Comparison of ENCODE assay signal across 13 cellular contexts in the genomic region with DNA sequence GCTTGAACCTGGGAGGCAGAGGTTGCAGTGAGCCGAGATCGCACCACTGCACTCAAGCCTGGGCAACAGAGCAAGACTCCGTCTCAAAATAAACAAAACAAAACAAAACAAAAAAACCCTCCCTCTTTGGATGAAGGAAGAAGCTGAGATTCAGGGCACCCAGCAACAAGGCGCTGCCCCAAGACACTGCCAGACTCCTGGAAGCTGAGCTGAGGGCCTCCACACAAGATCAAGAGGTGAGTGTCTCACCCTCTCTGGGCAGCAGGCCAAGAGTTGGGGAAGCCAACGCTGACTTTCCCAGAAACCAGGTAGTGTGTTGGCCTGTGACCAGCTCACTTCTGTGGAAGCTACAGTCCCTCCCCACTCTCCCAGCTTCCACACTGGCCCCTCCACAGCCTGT. TPM values are rescaled to one million over a fixed set of nuclear protein-coding genes. Genes with fewer than 3 reads are reported as not detected.
DNase-seq lines count a peak whose midpoint lies in the region; ATAC-seq, FAIRE-seq and TF ChIP-seq lines count a peak whose summit lies in the region.
"Had no signal": no experiment of that assay in that cellular context is flagged by ENCODE, and none has a peak within 500 bp of the region (broad histone marks: within the 10 kb centered on the region; RNA-seq: fewer than 3 reads in every experiment).

No MANE protein-coding gene starts in this region.

- H3K4me1 ChIP-seq in stomach (peaks cover 3 to 26% (median 10%) of the 10 kb centered on the region in 4 donors), heart right ventricle (peaks cover 0 to 63% (median 0%) of the 10 kb centered on the region in 9 donors), OCI-LY7 (ENCODE audit: insufficient read depth, low read length, poor library complexity, severe bottlenecking) (peaks cover 36% of the 10 kb centered on the region)

- H3K4me3 ChIP-seq in bronchial epithelial cell (ENCODE audit: low read depth, low read length) (no peak overlapping the region), stomach (no peak overlapping the region), heart right ventricle (no peak overlapping the region), OCI-LY7 (ENCODE audit: low read depth, low read length, poor library complexity, severe bottlenecking) (no peak overlapping the region)
- H3K4me3 ChIP-seq: PC-9 had no signal

- intact Hi-C loops in stomach (cut with DNase I; ENCODE audit: low total_unique reads): no loop called here
- intact Hi-C loops in heart right ventricle (cut with DNase I): no loop called here
- intact Hi-C loops in OCI-LY7 (cut with micrococcal nuclease; ENCODE audit: unreplicated experiment): no loop called here

- CTCF ChIA-PET in OCI-LY7 (lab: Charles Lee; ENCODE audit: unreplicated experiment): no interaction called here

- FAIRE-seq in bronchial epithelial cell (lab: Jason Lieb, UNC): no peak
- FAIRE-seq: islet of Langerhans had no signal

- no peaks in the 10 kb centered on the region for H3K9me3 Mint-ChIP-seq in activated T-cell treated with anti-CD3 and anti-CD28 coated beads, Interleukin-2, amount 50 U/mL, for 24 hours

- no peaks in the 10 kb centered on the region for H3K36me3 Mint-ChIP-seq in activated T-cell treated with anti-CD3 and anti-CD28 coated beads, Interleukin-2, amount 50 U/mL, for 24 hours (ENCODE audit: low read depth)

- H3K36me3 ChIP-seq in bronchial epithelial cell (ENCODE audit: control insufficient read depth, insufficient read depth, low read length) (no peaks in the 10 kb centered on the region), stomach (no peaks in the 10 kb centered on the region), heart right ventricle (peaks cover 0 to 2% (median 0%) of the 10 kb centered on the region in 9 donors), OCI-LY7 (ENCODE audit: insufficient read depth, low read length) (no peaks in the 10 kb centered on the region)

- TF ChIP-seq CTCF in bronchial epithelial cell (IDR thresholded peaks at IDR 0.05; ENCODE audit: insufficient read depth, low read length, severe bottlenecking) (no peak), stomach (IDR thresholded peaks at IDR 0.05) (no peak), heart right ventricle (IDR thresholded peaks at IDR 0.05) (no peak), OCI-LY7 (conservative IDR thresholded peaks at IDR 0.05; ENCODE audit: low read length) (no peak)

- ATAC-seq in heart right ventricle: no peak

- no TSS peak for BruUV-seq in OCI-LY7 (replicated peaks; lab: Mats Ljungman, UMichigan)

- TF ChIP-seq EP300 in stomach (IDR thresholded peaks at IDR 0.05): no peak

- H3K27me3 ChIP-seq in bronchial epithelial cell (ENCODE audit: control insufficient read depth, insufficient read depth, low read length): no peaks in the 10 kb centered on the region
- H3K27me3 ChIP-seq in stomach: no peaks in the 10 kb centered on the region
- peaks cover 0 to 21% (median 0%) of the 10 kb centered on the region in 7 donors for H3K27me3 ChIP-seq in heart right ventricle

- H3K27ac ChIP-seq in stomach (peak overlapping the region in 2 of 5 donors; percentile 20 to 27), heart right ventricle (peak overlapping the region in 1 of 10 donors; percentile 96), OCI-LY7 (ENCODE audit: low read depth, low read length, poor library complexity, severe bottlenecking) (no peak overlapping the region)
- H3K27ac ChIP-seq: PC-9 had no signal

- no peak for TF ChIP-seq POLR2A in stomach (IDR thresholded peaks at IDR 0.05)

- peaks cover 36% of the 10 kb centered on the region for H3K4me1 Mint-ChIP-seq in activated T-cell treated with anti-CD3 and anti-CD28 coated beads, Interleukin-2, amount 50 U/mL, for 24 hours (ENCODE audit: low read depth)

- POLR2A ChIA-PET in OCI-LY7 (lab: Charles Lee): no interaction called here

- no peaks in the 10 kb centered on the region for H4K20me1 ChIP-seq in OCI-LY7 (ENCODE audit: insufficient read depth, low read length)

- no peak overlapping the region for H3K27ac Mint-ChIP-seq in activated T-cell treated with anti-CD3 and anti-CD28 coated beads, Interleukin-2, amount 50 U/mL, for 24 hours

- 32 to 48% (median 41%) methylated on average over 5 of the region's 5 CpGs for WGBS in stomach, 5 donors
- WGBS in heart right ventricle, 2 donors: 63 to 67% methylated on average over 5 of the region's 5 CpGs

- H3K9me3 ChIP-seq in stomach (no peaks in the 10 kb centered on the region), heart right ventricle (no peaks in the 10 kb centered on the region), OCI-LY7 (ENCODE audit: low read length) (no peaks in the 10 kb centered on the region)

- no peaks in the 10 kb centered on the region for H3K79me2 ChIP-seq in OCI-LY7 (ENCODE audit: insufficient read depth, low read depth, low read length)

- peak; percentile 39 for DNase-seq in activated T-cell treated with anti-CD3 and anti-CD28 coated beads, Interleukin-2, amount 50 U/mL, for 24 hours
- DNase-seq in activated T-cell treated with anti-CD3 and anti-CD28 coated beads for 4 hours (no peak), NCI-H2196 (lab: John Stamatoyannopoulos, UW; ENCODE audit: unreplicated experiment) (peak; percentile 91), bronchial epithelial cell (ENCODE audit: low read depth) (peak; percentile 85), stomach (peak; percentile 83), NCI-H1694 treated with DMSO at 0.1 percent for 48 hours (lab: John Stamatoyannopoulos, UW) (no peak), heart right ventricle (no peak), OCI-LY7 (ENCODE audit: low spot score) (no peak)
- DNase-seq: caudate nucleus; stimulated activated naive CD4-positive, alpha-beta T cell treated with Interleukin-2 at 50 U/mL for 16 hours had no signal

- no peaks in the 10 kb centered on the region for H3K27me3 Mint-ChIP-seq in activated T-cell treated with anti-CD3 and anti-CD28 coated beads, Interleukin-2, amount 50 U/mL, for 24 hours

- H3K9me2 ChIP-seq in OCI-LY7 (ENCODE audit: insufficient read depth, low read length): no peaks in the 10 kb centered on the region

- no peak overlapping the region for H3K4me2 ChIP-seq in OCI-LY7 (ENCODE audit: low read length)
- H3K4me2 ChIP-seq: PC-9 had no signal

- no peak overlapping the region for H2AFZ ChIP-seq in OCI-LY7 (ENCODE audit: low read length)
- H2AFZ ChIP-seq: PC-9 had no signal

- H3K4me3 Mint-ChIP-seq in activated T-cell treated with anti-CD3 and anti-CD28 coated beads, Interleukin-2, amount 50 U/mL, for 24 hours: no peak overlapping the region

RNA-seq across cellular contexts. Expression of a gene that starts 3.7 kb away (rescaled TPM):
- not detected in 2 replicates for total RNA-seq in bronchial epithelial cell
- 10 to 100 TPM in 2 of 5 donors, 1 to 10 TPM in 1, not detected in 2; 9.4 to 72.3 (median 14.1) TPM for total RNA-seq in stomach
- polyA plus RNA-seq in stomach: 100 to 1,000 TPM in 1 of 3 donors, 10 to 100 TPM in 2; 38.4 to 106 (median 87.2) TPM
- total RNA-seq in heart right ventricle: 100 to 1,000 TPM in 1 of 10 donors, 10 to 100 TPM in 6, 1 to 10 TPM in 3; 8.4 to 122 (median 18.2) TPM
- polyA plus RNA-seq in heart right ventricle: 10 to 100 TPM; 23.9 to 60.9 TPM
- total RNA-seq in OCI-LY7 (2014; rRNA removed; shearing (Covaris generic)): not detected in 2 replicates
- total RNA-seq in OCI-LY7 (2022): not detected in 2 replicates
- total RNA-seq: fibroblast of lung, PC-9 had no signal
- polyA plus RNA-seq: fibroblast of lung had no signal

RNA-seq across cellular contexts. Expression of a gene that starts 9.5 kb away (rescaled TPM):
- 1.3 TPM in 1 of 2 replicates, not detected in the other for total RNA-seq in bronchial epithelial cell
- 10 to 100 TPM in 1 of 5 donors, 1 to 10 TPM in 1, not detected in 3; 5.0 to 12.5 TPM for total RNA-seq in stomach
- 10 to 100 TPM in 1 of 3 donors, 1 to 10 TPM in 2; 8.2 to 11.3 (median 9.2) TPM for polyA plus RNA-seq in stomach
- total RNA-seq in heart right ventricle: 10 to 100 TPM in 1 of 10 donors, 1 to 10 TPM in 9; 1.7 to 22.8 (median 4.5) TPM
- polyA plus RNA-seq in heart right ventricle: 10 to 100 TPM; 10.6 to 17.6 TPM
- total RNA-seq in OCI-LY7 (2014; rRNA removed; shearing (Covaris generic)): 8.1 and 15.0 TPM in 2 replicates
- total RNA-seq in OCI-LY7 (2022): 25.2 and 36.0 TPM in 2 replicates

RNA-seq across cellular contexts. Expression of a gene that starts 11.4 kb away (rescaled TPM):
- 1.6 and 1.7 TPM in 2 replicates for total RNA-seq in bronchial epithelial cell
- total RNA-seq in stomach: 10 to 100 TPM in 3 of 5 donors, 1 to 10 TPM in 1, not detected in 1; 6.6 to 42.0 (median 17.6) TPM
- polyA plus RNA-seq in stomach: 1 to 10 TPM; 2.4 to 7.1 (median 3.3) TPM
- 1 to 10 TPM in 9 of 10 donors, under 1 TPM in 1; 0.66 to 7.8 (median 3.7) TPM for total RNA-seq in heart right ventricle
- polyA plus RNA-seq in heart right ventricle: 1 to 10 TPM; 2.3 to 4.8 TPM
- total RNA-seq in OCI-LY7 (2014; rRNA removed; shearing (Covaris generic)): 48.6 and 57.4 TPM in 2 replicates
- 40.5 and 42.6 TPM in 2 replicates for total RNA-seq in OCI-LY7 (2022)

RNA-seq across cellular contexts. Expression of a gene that starts 24.4 kb away (rescaled TPM):
- 0.79 and 1.3 TPM in 2 replicates for total RNA-seq in bronchial epithelial cell
- total RNA-seq in stomach: 10 to 100 TPM in 2 of 5 donors, 1 to 10 TPM in 2, under 1 TPM in 1; 0.73 to 48.1 (median 4.0) TPM
- polyA plus RNA-seq in stomach: 1 to 10 TPM; 2.0 to 6.7 (median 2.6) TPM
- total RNA-seq in heart right ventricle: 1 to 10 TPM; 3.4 to 9.6 (median 5.8) TPM
- 1 to 10 TPM; 3.7 to 8.2 TPM for polyA plus RNA-seq in heart right ventricle
- total RNA-seq in OCI-LY7 (2014; rRNA removed; shearing (Covaris generic)): 2.8 and 3.1 TPM in 2 replicates
- 3.4 and 6.0 TPM in 2 replicates for total RNA-seq in OCI-LY7 (2022)

RNA-seq across cellular contexts. Expression of a gene that starts 43.4 kb away (rescaled TPM):
- 0.26 and 0.51 TPM in 2 replicates for total RNA-seq in bronchial epithelial cell
- total RNA-seq in stomach: 10 to 100 TPM in 4 of 5 donors, 1 to 10 TPM in 1; 5.3 to 76.5 (median 18.8) TPM
- 10 to 100 TPM; 12.5 to 31.3 (median 18.1) TPM for polyA plus RNA-seq in stomach
- total RNA-seq in heart right ventricle: 10 to 100 TPM; 13.6 to 63.5 (median 26.0) TPM
- polyA plus RNA-seq in heart right ventricle: 10 to 100 TPM in 1 of 2 donors, 1 to 10 TPM in 1; 2.7 to 24.2 TPM
- total RNA-seq in OCI-LY7 (2014; rRNA removed; shearing (Covaris generic)): 0.13 TPM in 1 of 2 replicates, not detected in the other
- total RNA-seq in OCI-LY7 (2022): 0.70 and 1.2 TPM in 2 replicates

Comparison
In these comparisons a context has a peak if more than half of its experiments do, and no peak if none do; other contexts are left out.
1. DNase-seq: peak in activated T-cell treated with anti-CD3 and anti-CD28 coated beads, Interleukin-2, amount 50 U/mL, for 24 hours (single experiment), NCI-H2196 (single experiment), bronchial epithelial cell (single experiment) and stomach (single experiment); none in activated T-cell treated with anti-CD3 and anti-CD28 coated beads for 4 hours (single experiment), NCI-H1694 treated with DMSO at 0.1 percent for 48 hours (single experiment), heart right ventricle (0 of 2) and OCI-LY7 (single experiment).